Comparison of ENCODE assay signal across 8 cellular contexts in the genomic region with DNA sequence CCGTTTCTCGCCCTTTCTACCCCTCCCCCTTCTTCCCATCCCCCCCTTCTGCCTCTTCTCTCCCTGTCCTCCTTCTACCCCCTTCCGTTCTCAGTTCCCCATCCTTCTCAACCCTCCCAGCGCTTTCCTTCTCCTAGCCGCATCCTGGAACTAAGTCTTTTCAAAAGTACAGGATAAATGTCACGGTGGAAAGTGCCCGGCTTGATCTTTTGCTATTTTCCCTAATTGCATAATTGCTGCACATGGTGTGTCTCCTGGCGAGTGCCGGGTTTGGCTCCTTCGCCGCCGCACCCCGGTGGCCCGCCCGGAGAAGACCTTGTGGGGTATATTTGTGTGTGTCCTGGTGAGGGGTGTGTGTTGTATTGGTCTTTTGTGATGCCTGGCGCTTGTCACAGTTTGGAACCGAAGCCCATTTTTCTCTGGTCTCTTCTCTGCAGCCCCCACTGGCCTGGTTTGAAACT. TPM values are rescaled to one million over a fixed set of nuclear protein-coding genes. Genes with fewer than 3 reads are reported as not detected.
A peak's percentile ranks its signal among the peaks of the same experiment; 100 is the strongest.
DNase-seq lines count a peak whose midpoint lies in the region; ATAC-seq, FAIRE-seq and TF ChIP-seq lines count a peak whose summit lies in the region.

No MANE protein-coding gene starts in this region.

- ATAC-seq in HG03469 (IDR thresholded peaks at IDR 0.05; ENCODE audit: unreplicated experiment): peak; percentile 10
- no peak for ATAC-seq in mucosa of descending colon

- no peaks in the 10 kb centered on the region for H3K9me3 ChIP-seq in endothelial cell of umbilical vein (replicated peaks; ENCODE audit: control insufficient read depth, insufficient read depth, low read length)
- H3K9me3 ChIP-seq in mucosa of descending colon: no peaks in the 10 kb centered on the region
- no peaks in the 10 kb centered on the region for H3K9me3 ChIP-seq in thymus (ENCODE audit: control insufficient read depth)

- TF ChIP-seq CTCF in VCaP (conservative IDR thresholded peaks at IDR 0.05): no peak
- no peak for TF ChIP-seq CTCF in endothelial cell of umbilical vein (IDR thresholded peaks at IDR 0.05; ENCODE audit: extremely low read depth in 1 of 2, insufficient read depth in 1 of 2, low read depth in 1 of 2, low read length in 2 of 2)
- no peak for TF ChIP-seq CTCF in mucosa of descending colon (IDR thresholded peaks at IDR 0.05)

- peak overlapping the region; percentile 91 for H3K27ac ChIP-seq in VCaP
- peak overlapping the region; percentile 58 for H3K27ac ChIP-seq in endothelial cell of umbilical vein (ENCODE audit: insufficient read depth, low read depth, low read length)
- H3K27ac ChIP-seq in thymus (ENCODE audit: low read depth): peak overlapping the region; percentile 85

- WGBS in thymus: under 1% methylated on average over 17 of the region's 17 CpGs

- no peak for FAIRE-seq in endothelial cell of umbilical vein (lab: Jason Lieb, UNC)

- BruUV-seq in endothelial cell of umbilical vein (replicated peaks; lab: Mats Ljungman, UMichigan): no TSS peak

- intact Hi-C loops in endothelial cell of umbilical vein (cut with micrococcal nuclease): loop anchor here (5.0 kb wide), 4 partner anchors 119 to 674 kb away; a partner anchor contains a TSS
- intact Hi-C loops in mucosa of descending colon (cut with DNase I, micrococcal nuclease): no loop called here

- H3K4me3 ChIP-seq in endothelial cell of umbilical vein (replicated peaks in 1 of 3; ENCODE audit: insufficient read depth in 1 of 3, low read depth in 1 of 3, low read length in 3 of 3) (peak overlapping the region; percentile 94 to 97 (median 95)), mucosa of descending colon (peak overlapping the region; percentile 65), thymus (ENCODE audit: low read length) (peak overlapping the region; percentile 99)

- H3K79me2 ChIP-seq in endothelial cell of umbilical vein (ENCODE audit: control insufficient read depth, insufficient read depth, low read length): peaks cover 27% of the 10 kb centered on the region

- no peaks in the 10 kb centered on the region for H3K36me3 ChIP-seq in endothelial cell of umbilical vein (ENCODE audit: control insufficient read depth in 2 of 2, extremely low read depth in 1 of 2, insufficient read depth in 2 of 2, low read length in 2 of 2)
- no peaks in the 10 kb centered on the region for H3K36me3 ChIP-seq in mucosa of descending colon (ENCODE audit: low read depth)
- H3K36me3 ChIP-seq in thymus (ENCODE audit: control insufficient read depth, insufficient read depth): no peaks in the 10 kb centered on the region

- peak; percentile 30 for DNase-seq in activated CD4-positive, CD25-positive, alpha-beta regulatory T cell treated with anti-CD3 and anti-CD28 coated beads, Interleukin-2, amount 50 U/mL, for 72 hours
- DNase-seq in activated CD4-positive, CD25-positive, alpha-beta regulatory T cell (lab: John Stamatoyannopoulos, UW): no peak
- peak; percentile 46 for DNase-seq in endothelial cell of umbilical vein (ENCODE audit: low read depth, low spot score)
- DNase-seq in mucosa of descending colon: peak in 2 of 3 donors; percentile 37 to 49
- DNase-seq in epidermal melanocyte (ENCODE audit: insufficient read length, low spot score): no peak

- CTCF ChIA-PET in endothelial cell of umbilical vein (lab: Charles Lee): no interaction called here

- no peaks in the 10 kb centered on the region for H3K9me1 ChIP-seq in endothelial cell of umbilical vein (replicated peaks; ENCODE audit: control insufficient read depth, extremely low read depth, insufficient read depth, low read length)

- H3K27me3 ChIP-seq in endothelial cell of umbilical vein (ENCODE audit: control insufficient read depth in 2 of 2, insufficient read depth in 2 of 2, low read length in 2 of 2) (peaks cover 6% of the 10 kb centered on the region in 2 experiments), thymus (ENCODE audit: control insufficient read depth, insufficient read depth) (no peaks in the 10 kb centered on the region)

- peaks cover 3% of the 10 kb centered on the region for H4K20me1 ChIP-seq in endothelial cell of umbilical vein (replicated peaks; ENCODE audit: control insufficient read depth, extremely low read depth, insufficient read depth, low read length)

- peak overlapping the region; percentile 96 for H2AFZ ChIP-seq in endothelial cell of umbilical vein (ENCODE audit: low read depth, low read length)

- POLR2A ChIA-PET in endothelial cell of umbilical vein (lab: Charles Lee): no interaction called here

- dilution Hi-C loops in endothelial cell of umbilical vein (cut with MboI; ENCODE audit: extremely low pct_ligation_motif_present, low sequenced_read_pairs): no loop called here

- H3K4me2 ChIP-seq in endothelial cell of umbilical vein (ENCODE audit: insufficient read depth, low read length): peak overlapping the region; percentile 88

- peak overlapping the region; percentile 88 for H3K9ac ChIP-seq in endothelial cell of umbilical vein (replicated peaks; ENCODE audit: extremely low read depth, insufficient read depth, low read length)

- no peak for TF ChIP-seq POLR2A in endothelial cell of umbilical vein (IDR thresholded peaks at IDR 0.05; ENCODE audit: low read depth, low read length)

- H3K4me1 ChIP-seq in endothelial cell of umbilical vein (ENCODE audit: control insufficient read depth, extremely low read depth, insufficient read depth, low read length) (peaks cover 5% of the 10 kb centered on the region), mucosa of descending colon (ENCODE audit: low read depth) (no peaks in the 10 kb centered on the region), thymus (ENCODE audit: control insufficient read depth, insufficient read depth, low read length) (peaks cover 9% of the 10 kb centered on the region)

TF ChIP-seq in endothelial cell of umbilical vein, 7 proteins besides CTCF, POLR2A, EP300 and RAD21:
- TF ChIP-seq POLR2AphosphoS5 (IDR thresholded peaks at IDR 0.05; ENCODE audit: insufficient read depth, low read depth, low read length): no peak
- no peak for TF ChIP-seq FOS (IDR thresholded peaks at IDR 0.05; ENCODE audit: borderline replicate concordance, insufficient read depth, low read length)
- TF ChIP-seq, protein P1, sequence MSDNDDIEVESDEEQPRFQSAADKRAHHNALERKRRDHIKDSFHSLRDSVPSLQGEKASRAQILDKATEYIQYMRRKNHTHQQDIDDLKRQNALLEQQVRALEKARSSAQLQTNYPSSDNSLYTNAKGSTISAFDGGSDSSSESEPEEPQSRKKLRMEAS (IDR thresholded peaks at IDR 0.05; ENCODE audit: insufficient read depth, insufficient read length): no peak
- no peak for TF ChIP-seq JUN (IDR thresholded peaks at IDR 0.05; ENCODE audit: borderline replicate concordance, insufficient read depth, insufficient read length, low read depth)
- TF ChIP-seq EZH2 (IDR thresholded peaks at IDR 0.05; ENCODE audit: borderline replicate concordance, low read depth, low read length, severe bottlenecking): no peak
- TF ChIP-seq MYC (IDR thresholded peaks at IDR 0.05; ENCODE audit: low read depth, low read length): no peak
- TF ChIP-seq GATA2 (IDR thresholded peaks at IDR 0.05; ENCODE audit: insufficient read depth, insufficient read length, low read depth, low read length): no peak
TF ChIP-seq in endothelial cell of umbilical vein: peak in this region for 0.

RNA-seq across cellular contexts. Expression of a gene that starts 0.6 kb away (rescaled TPM):
- total RNA-seq in endothelial cell of umbilical vein (32.8 and 45.4 TPM in 2 replicates), mucosa of descending colon (10 to 100 TPM in 1 of 3 donors, 1 to 10 TPM in 2; 4.8 to 24.4 (median 8.9) TPM)
- polyA plus RNA-seq in endothelial cell of umbilical vein (32.1 and 37.0 TPM in 2 replicates), thymus (32.9 TPM)
- 26.5 and 27.0 TPM in 2 replicates for polyA plus RNA-seq in endothelial cell of umbilical vein (2011; cell fraction: cytosol; rRNA removed)
- 12.2 TPM in 2 replicates for polyA plus RNA-seq in endothelial cell of umbilical vein (2011; cell fraction: nucleus; rRNA removed)
- 36.8 and 39.0 TPM in 2 replicates for polyA plus RNA-seq in endothelial cell of umbilical vein (2012)
- polyA minus RNA-seq in endothelial cell of umbilical vein: 13.0 and 14.5 TPM in 2 replicates
- 14.2 TPM for polyA minus RNA-seq in endothelial cell of umbilical vein (2011; cell fraction: cytosol; rRNA and poly(A)+ RNA removed)
- 28.0 and 32.0 TPM in 2 replicates for polyA minus RNA-seq in endothelial cell of umbilical vein (2011; cell fraction: nucleus; rRNA and poly(A)+ RNA removed)

Comparison
In these comparisons a context has a peak if more than half of its experiments do, and no peak if none do; other contexts are left out.
1. DNase-seq: peak in activated CD4-positive, CD25-positive, alpha-beta regulatory T cell treated with anti-CD3 and anti-CD28 coated beads, Interleukin-2, amount 50 U/mL, for 72 hours (single experiment), endothelial cell of umbilical vein (single experiment) and mucosa of descending colon (2 of 3); none in activated CD4-positive, CD25-positive, alpha-beta regulatory T cell (0 of 4) and epidermal melanocyte (single experiment).
2. Peak in every context shown above with its lines, with median percentiles within 50 percentile points of each other: H3K27ac ChIP-seq and H3K4me3 ChIP-seq.